1 cellular context compared by ENCODE assay signal in the genomic region with DNA sequence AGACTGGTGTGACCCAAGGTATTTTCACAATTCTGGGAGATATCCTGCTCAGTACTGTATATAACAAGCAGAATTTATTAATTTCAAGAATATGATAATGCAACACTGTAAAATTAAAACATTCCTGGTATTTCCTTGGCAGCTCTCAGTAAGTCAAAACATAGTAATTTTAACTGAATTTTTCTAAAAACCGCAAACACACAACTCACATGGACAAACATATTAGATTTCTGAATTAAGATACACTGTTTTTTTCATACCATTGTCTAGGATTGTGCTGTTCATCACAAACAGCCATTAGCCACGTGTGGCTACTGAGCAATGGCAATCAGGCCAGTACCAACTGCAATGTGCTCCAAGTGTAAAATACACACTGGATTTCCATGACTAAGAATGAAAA.
TF ChIP-seq lines count a peak whose summit lies in the region.

No MANE protein-coding gene starts in this region.

TF ChIP-seq in HepG2, 621 proteins besides CTCF, POLR2A, EP300 and RAD21 (continued from another document):
- TF ChIP-seq, protein P1, sequence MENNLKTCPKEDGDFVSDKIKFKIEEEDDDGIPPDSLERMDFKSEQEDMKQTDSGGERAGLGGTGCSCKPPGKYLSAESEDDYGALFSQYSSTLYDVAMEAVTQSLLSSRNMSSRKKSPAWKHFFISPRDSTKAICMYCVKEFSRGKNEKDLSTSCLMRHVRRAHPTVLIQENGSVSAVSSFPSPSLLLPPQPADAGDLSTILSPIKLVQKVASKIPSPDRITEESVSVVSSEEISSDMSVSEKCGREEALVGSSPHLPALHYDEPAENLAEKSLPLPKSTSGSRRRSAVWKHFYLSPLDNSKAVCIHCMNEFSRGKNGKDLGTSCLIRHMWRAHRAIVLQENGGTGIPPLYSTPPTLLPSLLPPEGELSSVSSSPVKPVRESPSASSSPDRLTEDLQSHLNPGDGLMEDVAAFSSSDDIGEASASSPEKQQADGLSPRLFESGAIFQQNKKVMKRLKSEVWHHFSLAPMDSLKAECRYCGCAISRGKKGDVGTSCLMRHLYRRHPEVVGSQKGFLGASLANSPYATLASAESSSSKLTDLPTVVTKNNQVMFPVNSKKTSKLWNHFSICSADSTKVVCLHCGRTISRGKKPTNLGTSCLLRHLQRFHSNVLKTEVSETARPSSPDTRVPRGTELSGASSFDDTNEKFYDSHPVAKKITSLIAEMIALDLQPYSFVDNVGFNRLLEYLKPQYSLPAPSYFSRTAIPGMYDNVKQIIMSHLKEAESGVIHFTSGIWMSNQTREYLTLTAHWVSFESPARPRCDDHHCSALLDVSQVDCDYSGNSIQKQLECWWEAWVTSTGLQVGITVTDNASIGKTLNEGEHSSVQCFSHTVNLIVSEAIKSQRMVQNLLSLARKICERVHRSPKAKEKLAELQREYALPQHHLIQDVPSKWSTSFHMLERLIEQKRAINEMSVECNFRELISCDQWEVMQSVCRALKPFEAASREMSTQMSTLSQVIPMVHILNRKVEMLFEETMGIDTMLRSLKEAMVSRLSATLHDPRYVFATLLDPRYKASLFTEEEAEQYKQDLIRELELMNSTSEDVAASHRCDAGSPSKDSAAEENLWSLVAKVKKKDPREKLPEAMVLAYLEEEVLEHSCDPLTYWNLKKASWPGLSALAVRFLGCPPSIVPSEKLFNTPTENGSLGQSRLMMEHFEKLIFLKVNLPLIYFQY (CRISPR knock-in tag; IDR thresholded peaks at IDR 0.05; ENCODE audit: borderline replicate concordance), result no peak
- no peak for TF ChIP-seq SP1 (IDR thresholded peaks at IDR 0.05)
- TF ChIP-seq SP1 (CRISPR knock-in tag; IDR thresholded peaks at IDR 0.05), result no peak
- TF ChIP-seq RFX5 (IDR thresholded peaks at IDR 0.05; ENCODE audit: low read depth, low read length), result no peak
- no peak for TF ChIP-seq ZNF780A (CRISPR knock-in tag; IDR thresholded peaks at IDR 0.05)
- TF ChIP-seq, protein P2, sequence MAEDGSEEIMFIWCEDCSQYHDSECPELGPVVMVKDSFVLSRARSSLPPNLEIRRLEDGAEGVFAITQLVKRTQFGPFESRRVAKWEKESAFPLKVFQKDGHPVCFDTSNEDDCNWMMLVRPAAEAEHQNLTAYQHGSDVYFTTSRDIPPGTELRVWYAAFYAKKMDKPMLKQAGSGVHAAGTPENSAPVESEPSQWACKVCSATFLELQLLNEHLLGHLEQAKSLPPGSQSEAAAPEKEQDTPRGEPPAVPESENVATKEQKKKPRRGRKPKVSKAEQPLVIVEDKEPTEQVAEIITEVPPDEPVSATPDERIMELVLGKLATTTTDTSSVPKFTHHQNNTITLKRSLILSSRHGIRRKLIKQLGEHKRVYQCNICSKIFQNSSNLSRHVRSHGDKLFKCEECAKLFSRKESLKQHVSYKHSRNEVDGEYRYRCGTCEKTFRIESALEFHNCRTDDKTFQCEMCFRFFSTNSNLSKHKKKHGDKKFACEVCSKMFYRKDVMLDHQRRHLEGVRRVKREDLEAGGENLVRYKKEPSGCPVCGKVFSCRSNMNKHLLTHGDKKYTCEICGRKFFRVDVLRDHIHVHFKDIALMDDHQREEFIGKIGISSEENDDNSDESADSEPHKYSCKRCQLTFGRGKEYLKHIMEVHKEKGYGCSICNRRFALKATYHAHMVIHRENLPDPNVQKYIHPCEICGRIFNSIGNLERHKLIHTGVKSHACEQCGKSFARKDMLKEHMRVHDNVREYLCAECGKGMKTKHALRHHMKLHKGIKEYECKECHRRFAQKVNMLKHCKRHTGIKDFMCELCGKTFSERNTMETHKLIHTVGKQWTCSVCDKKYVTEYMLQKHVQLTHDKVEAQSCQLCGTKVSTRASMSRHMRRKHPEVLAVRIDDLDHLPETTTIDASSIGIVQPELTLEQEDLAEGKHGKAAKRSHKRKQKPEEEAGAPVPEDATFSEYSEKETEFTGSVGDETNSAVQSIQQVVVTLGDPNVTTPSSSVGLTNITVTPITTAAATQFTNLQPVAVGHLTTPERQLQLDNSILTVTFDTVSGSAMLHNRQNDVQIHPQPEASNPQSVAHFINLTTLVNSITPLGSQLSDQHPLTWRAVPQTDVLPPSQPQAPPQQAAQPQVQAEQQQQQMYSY (CRISPR knock-in tag; IDR thresholded peaks at IDR 0.05), result no peak
- TF ChIP-seq ZFP36L2 (CRISPR knock-in tag; IDR thresholded peaks at IDR 0.05), result no peak
- TF ChIP-seq, protein P3, sequence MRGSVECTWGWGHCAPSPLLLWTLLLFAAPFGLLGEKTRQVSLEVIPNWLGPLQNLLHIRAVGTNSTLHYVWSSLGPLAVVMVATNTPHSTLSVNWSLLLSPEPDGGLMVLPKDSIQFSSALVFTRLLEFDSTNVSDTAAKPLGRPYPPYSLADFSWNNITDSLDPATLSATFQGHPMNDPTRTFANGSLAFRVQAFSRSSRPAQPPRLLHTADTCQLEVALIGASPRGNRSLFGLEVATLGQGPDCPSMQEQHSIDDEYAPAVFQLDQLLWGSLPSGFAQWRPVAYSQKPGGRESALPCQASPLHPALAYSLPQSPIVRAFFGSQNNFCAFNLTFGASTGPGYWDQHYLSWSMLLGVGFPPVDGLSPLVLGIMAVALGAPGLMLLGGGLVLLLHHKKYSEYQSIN (CRISPR knock-in tag; IDR thresholded peaks at IDR 0.05; ENCODE audit: borderline replicate concordance), result no peak
- TF ChIP-seq, protein P4, sequence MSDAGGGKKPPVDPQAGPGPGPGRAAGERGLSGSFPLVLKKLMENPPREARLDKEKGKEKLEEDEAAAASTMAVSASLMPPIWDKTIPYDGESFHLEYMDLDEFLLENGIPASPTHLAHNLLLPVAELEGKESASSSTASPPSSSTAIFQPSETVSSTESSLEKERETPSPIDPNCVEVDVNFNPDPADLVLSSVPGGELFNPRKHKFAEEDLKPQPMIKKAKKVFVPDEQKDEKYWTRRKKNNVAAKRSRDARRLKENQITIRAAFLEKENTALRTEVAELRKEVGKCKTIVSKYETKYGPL (CRISPR knock-in tag; IDR thresholded peaks at IDR 0.05), result no peak
- TF ChIP-seq, protein P5, sequence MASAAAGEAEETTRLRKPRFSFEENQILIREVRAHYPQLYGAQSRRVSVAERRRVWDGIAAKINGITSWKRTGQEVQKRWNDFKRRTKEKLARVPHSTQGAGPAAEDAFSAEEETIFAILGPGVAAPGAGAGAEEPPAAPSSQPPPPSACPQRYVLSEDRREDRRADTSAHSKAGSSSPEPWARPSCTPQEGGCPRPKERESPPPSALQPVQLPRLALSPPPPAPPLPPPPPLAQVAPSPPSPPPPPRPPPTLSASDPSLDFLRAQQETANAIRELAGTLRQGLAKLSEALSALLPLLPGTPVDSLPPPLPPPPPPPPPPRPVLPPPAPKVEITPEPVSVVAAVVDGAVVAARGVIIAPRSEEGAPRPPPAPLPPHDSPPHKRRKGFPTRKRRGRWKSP (CRISPR knock-in tag; IDR thresholded peaks at IDR 0.05), result no peak
- TF ChIP-seq RBM22 (optimal IDR thresholded peaks at IDR 0.05; ENCODE audit: low read length), result no peak
- no peak for TF ChIP-seq SETDB1 (CRISPR knock-in tag; IDR thresholded peaks at IDR 0.05; ENCODE audit: borderline replicate concordance)
- TF ChIP-seq ZSCAN21 (CRISPR knock-in tag; IDR thresholded peaks at IDR 0.05; ENCODE audit: borderline replicate concordance), result no peak
- TF ChIP-seq KMT2A (CRISPR knock-in tag; IDR thresholded peaks at IDR 0.05), result no peak
- TF ChIP-seq ZNF10 (CRISPR knock-in tag; IDR thresholded peaks at IDR 0.05; ENCODE audit: borderline replicate concordance, low read depth), result no peak
- TF ChIP-seq, protein P6, sequence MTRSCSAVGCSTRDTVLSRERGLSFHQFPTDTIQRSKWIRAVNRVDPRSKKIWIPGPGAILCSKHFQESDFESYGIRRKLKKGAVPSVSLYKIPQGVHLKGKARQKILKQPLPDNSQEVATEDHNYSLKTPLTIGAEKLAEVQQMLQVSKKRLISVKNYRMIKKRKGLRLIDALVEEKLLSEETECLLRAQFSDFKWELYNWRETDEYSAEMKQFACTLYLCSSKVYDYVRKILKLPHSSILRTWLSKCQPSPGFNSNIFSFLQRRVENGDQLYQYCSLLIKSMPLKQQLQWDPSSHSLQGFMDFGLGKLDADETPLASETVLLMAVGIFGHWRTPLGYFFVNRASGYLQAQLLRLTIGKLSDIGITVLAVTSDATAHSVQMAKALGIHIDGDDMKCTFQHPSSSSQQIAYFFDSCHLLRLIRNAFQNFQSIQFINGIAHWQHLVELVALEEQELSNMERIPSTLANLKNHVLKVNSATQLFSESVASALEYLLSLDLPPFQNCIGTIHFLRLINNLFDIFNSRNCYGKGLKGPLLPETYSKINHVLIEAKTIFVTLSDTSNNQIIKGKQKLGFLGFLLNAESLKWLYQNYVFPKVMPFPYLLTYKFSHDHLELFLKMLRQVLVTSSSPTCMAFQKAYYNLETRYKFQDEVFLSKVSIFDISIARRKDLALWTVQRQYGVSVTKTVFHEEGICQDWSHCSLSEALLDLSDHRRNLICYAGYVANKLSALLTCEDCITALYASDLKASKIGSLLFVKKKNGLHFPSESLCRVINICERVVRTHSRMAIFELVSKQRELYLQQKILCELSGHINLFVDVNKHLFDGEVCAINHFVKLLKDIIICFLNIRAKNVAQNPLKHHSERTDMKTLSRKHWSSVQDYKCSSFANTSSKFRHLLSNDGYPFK (CRISPR knock-in tag; IDR thresholded peaks at IDR 0.05; ENCODE audit: borderline replicate concordance), result no peak
- TF ChIP-seq, protein P7, sequence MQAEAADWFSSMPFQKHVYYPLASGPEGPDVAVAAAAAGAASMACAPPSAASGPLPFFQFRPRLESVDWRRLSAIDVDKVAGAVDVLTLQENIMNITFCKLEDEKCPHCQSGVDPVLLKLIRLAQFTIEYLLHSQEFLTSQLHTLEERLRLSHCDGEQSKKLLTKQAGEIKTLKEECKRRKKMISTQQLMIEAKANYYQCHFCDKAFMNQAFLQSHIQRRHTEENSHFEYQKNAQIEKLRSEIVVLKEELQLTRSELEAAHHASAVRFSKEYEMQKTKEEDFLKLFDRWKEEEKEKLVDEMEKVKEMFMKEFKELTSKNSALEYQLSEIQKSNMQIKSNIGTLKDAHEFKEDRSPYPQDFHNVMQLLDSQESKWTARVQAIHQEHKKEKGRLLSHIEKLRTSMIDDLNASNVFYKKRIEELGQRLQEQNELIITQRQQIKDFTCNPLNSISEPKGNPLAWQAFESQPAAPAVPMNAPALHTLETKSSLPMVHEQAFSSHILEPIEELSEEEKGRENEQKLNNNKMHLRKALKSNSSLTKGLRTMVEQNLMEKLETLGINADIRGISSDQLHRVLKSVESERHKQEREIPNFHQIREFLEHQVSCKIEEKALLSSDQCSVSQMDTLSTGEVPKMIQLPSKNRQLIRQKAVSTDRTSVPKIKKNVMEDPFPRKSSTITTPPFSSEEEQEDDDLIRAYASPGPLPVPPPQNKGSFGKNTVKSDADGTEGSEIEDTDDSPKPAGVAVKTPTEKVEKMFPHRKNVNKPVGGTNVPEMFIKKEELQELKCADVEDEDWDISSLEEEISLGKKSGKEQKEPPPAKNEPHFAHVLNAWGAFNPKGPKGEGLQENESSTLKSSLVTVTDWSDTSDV (CRISPR knock-in tag; IDR thresholded peaks at IDR 0.05), result no peak
